13 cellular contexts compared by ENCODE assay signal in the genomic region with DNA sequence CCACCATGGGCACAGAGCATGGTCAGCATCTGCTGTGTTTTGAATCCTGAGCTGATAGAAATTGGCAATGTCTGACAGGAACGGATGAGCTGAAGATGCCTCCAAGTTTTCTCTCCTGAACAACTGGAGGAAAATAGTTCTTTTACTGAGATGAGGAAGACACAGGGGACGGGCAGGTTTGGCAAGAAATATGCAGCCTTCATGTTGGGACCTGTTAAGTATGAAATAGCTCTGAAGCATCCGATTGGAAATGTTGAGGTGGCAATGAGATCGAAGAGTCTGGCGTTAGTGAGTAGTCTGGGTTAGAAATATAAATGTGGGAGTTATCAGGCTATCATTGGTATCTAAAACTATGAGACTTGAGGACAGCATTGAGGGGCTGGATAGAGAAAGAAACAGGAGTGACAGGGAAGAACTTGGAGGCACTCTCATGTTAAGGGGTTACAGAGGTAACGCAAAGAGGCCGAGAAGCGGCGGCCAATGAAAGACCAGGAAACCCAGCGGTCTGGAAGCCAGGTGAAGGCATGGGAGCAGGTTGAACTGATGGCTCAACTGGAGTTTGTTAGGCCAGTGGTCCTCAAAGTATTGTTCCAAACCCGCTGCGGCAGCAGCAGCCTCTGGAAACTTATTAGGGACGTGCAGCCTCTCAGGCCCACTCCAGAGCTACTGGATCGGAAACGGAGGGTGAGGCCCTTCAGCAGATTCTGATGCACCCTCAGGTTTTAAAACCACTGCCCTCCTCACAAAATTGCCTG. TPM values are rescaled to one million over a fixed set of nuclear protein-coding genes. Genes with fewer than 3 reads are reported as not detected.
A peak's percentile ranks its signal among the peaks of the same experiment; 100 is the strongest.
DNase-seq lines count a peak whose midpoint lies in the region; ATAC-seq and TF ChIP-seq lines count a peak whose summit lies in the region.
"Had no signal": no experiment of that assay in that cellular context is flagged by ENCODE, and none has a peak within 500 bp of the region (broad histone marks: within the 10 kb centered on the region; RNA-seq: fewer than 3 reads in every experiment).

No MANE protein-coding gene starts in this region.

- no peaks in the 10 kb centered on the region for H3K27me3 ChIP-seq in SJCRH30
- no peaks in the 10 kb centered on the region for H3K27me3 ChIP-seq in foreskin keratinocyte
- peaks cover 6% of the 10 kb centered on the region for H3K27me3 ChIP-seq in neural progenitor cell
- no peaks in the 10 kb centered on the region for H3K27me3 ChIP-seq in tibial artery
- no peaks in the 10 kb centered on the region; the same call in 1 of the 2 replicates for H3K27me3 ChIP-seq in HAP-1 (ENCODE audit: low read depth)
- no peaks in the 10 kb centered on the region for H3K27me3 ChIP-seq in right lobe of liver
- H3K27me3 ChIP-seq: BLaER1 had no signal

- peaks cover 27% of the 10 kb centered on the region for H3K4me1 Mint-ChIP-seq in neural progenitor cell

- H4K20me1 ChIP-seq in neural progenitor cell (ENCODE audit: low read depth): no peaks in the 10 kb centered on the region
- H4K20me1 ChIP-seq: BLaER1 had no signal

- peaks cover 7% of the 10 kb centered on the region for H3K9me3 Mint-ChIP-seq in neural progenitor cell
- H3K9me3 Mint-ChIP-seq: activated T-helper 17 cell treated with anti-CD3 and anti-CD28 coated beads, Interleukin-2, amount 50 U/mL, for 72 hours had no signal

- 84% methylated on average over 12 of the region's 15 CpGs for WGBS in right lobe of liver (ENCODE audit: insufficient coverage, low coverage, low lambda C conversion rate, missing lambda C conversion rate)

- no peaks in the 10 kb centered on the region for H3K79me2 ChIP-seq in neural progenitor cell (ENCODE audit: low read depth)

- H3K27ac ChIP-seq in SJCRH30: peak overlapping the region; percentile 58
- peak overlapping the region; percentile 8 for H3K27ac ChIP-seq in foreskin keratinocyte
- H3K27ac ChIP-seq in neural progenitor cell: peak overlapping the region; percentile 66
- H3K27ac ChIP-seq in tibial artery: peak overlapping the region; percentile 86 to 89
- no peak overlapping the region for H3K27ac ChIP-seq in right lobe of liver
- H3K27ac ChIP-seq: BLaER1 had no signal

- peaks cover 22% of the 10 kb centered on the region for H3K27me3 Mint-ChIP-seq in neural progenitor cell (ENCODE audit: insufficient read depth, low read depth)

- no peak overlapping the region for H3K27ac Mint-ChIP-seq in neural progenitor cell
- H3K27ac Mint-ChIP-seq: activated CD4-positive, alpha-beta memory T cell treated with anti-CD3 and anti-CD28 coated beads for 36 hours; activated T-helper 17 cell treated with anti-CD3 and anti-CD28 coated beads, Interleukin-2, amount 50 U/mL, for 72 hours had no signal

- TF ChIP-seq CTCF in foreskin keratinocyte (conservative IDR thresholded peaks at IDR 0.05): no peak
- no peak for TF ChIP-seq CTCF in neural progenitor cell (IDR thresholded peaks at IDR 0.05)
- TF ChIP-seq CTCF in tibial artery (IDR thresholded peaks at IDR 0.05): no peak
- no peak for TF ChIP-seq CTCF in right lobe of liver (IDR thresholded peaks at IDR 0.05)

- peaks cover 16% of the 10 kb centered on the region for H3F3A ChIP-seq in neural progenitor cell (ENCODE audit: low read depth)

- no peak overlapping the region for H3K9ac ChIP-seq in neural progenitor cell
- H3K9ac ChIP-seq: BLaER1 had no signal

- ATAC-seq in foreskin keratinocyte (no peak), right lobe of liver (no peak)
- ATAC-seq: activated T-helper 17 cell treated with anti-CD3 and anti-CD28 coated beads, Interleukin-2, amount 50 U/mL, for 72 hours; GM12878 had no signal

- peak overlapping the region; percentile 60 for H3K4me3 ChIP-seq in SJCRH30
- H3K4me3 ChIP-seq in neural progenitor cell: peak overlapping the region; percentile 59
- peak overlapping the region; percentile 77 to 82 for H3K4me3 ChIP-seq in tibial artery
- H3K4me3 ChIP-seq in HAP-1: no peak overlapping the region
- H3K4me3 ChIP-seq in right lobe of liver: no peak overlapping the region
- H3K4me3 ChIP-seq: BLaER1, GM12878 had no signal

- H2AFZ ChIP-seq in neural progenitor cell (replicated peaks): peak overlapping the region; percentile 90

- H3K9me3 ChIP-seq in SJCRH30 (replicated peaks): no peaks in the 10 kb centered on the region; the same call in 1 of the 2 replicates
- no peaks in the 10 kb centered on the region for H3K9me3 ChIP-seq in neural progenitor cell (ENCODE audit: low read depth)
- H3K9me3 ChIP-seq in tibial artery: no peaks in the 10 kb centered on the region
- no peaks in the 10 kb centered on the region for H3K9me3 ChIP-seq in HAP-1
- no peaks in the 10 kb centered on the region for H3K9me3 ChIP-seq in right lobe of liver
- H3K9me3 ChIP-seq: BLaER1 had no signal

- TF ChIP-seq POLR2A in right lobe of liver (IDR thresholded peaks at IDR 0.05): no peak

- H3K4me1 ChIP-seq in SJCRH30 (peaks cover 10% of the 10 kb centered on the region), foreskin keratinocyte (peaks cover 30% of the 10 kb centered on the region), neural progenitor cell (peaks cover 22% of the 10 kb centered on the region), tibial artery (peaks cover 0 to 46% (median 32%) of the 10 kb centered on the region in 4 donors), HAP-1 (no peaks in the 10 kb centered on the region; the same call in 1 of the 2 replicates), right lobe of liver (peaks cover 0 to 12% (median 0%) of the 10 kb centered on the region in 4 donors)

- in situ Hi-C loops in HAP-1 (cut with MboI; ENCODE audit: low sequenced_read_pairs): no loop called here

- H3K36me3 Mint-ChIP-seq in neural progenitor cell: peaks cover 3% of the 10 kb centered on the region
- H3K36me3 Mint-ChIP-seq: activated CD4-positive, alpha-beta memory T cell treated with anti-CD3 and anti-CD28 coated beads for 36 hours had no signal

- DNase-seq in SJCRH30: no peak
- DNase-seq in foreskin keratinocyte: peak in 1 of 2 donors; percentile 60
- no peak for DNase-seq in neural progenitor cell (ENCODE audit: low spot score)
- no peak for DNase-seq in tibial artery
- no peak for DNase-seq in HAP-1 (ENCODE audit: low spot score in 2 of 2)
- no peak for DNase-seq in right lobe of liver
- DNase-seq in H4 (ENCODE audit: low spot score): no peak
- DNase-seq: activated CD4-positive, alpha-beta memory T cell treated with anti-CD3 and anti-CD28 coated beads for 36 hours; NCI-H2081; SIG-M5 had no signal

- peak overlapping the region; percentile 9 for H3K4me3 Mint-ChIP-seq in neural progenitor cell
- H3K4me3 Mint-ChIP-seq: activated CD4-positive, alpha-beta memory T cell treated with anti-CD3 and anti-CD28 coated beads for 36 hours; activated T-helper 17 cell treated with anti-CD3 and anti-CD28 coated beads, Interleukin-2, amount 50 U/mL, for 72 hours had no signal

- intact Hi-C loops in tibial artery (cut with DNase I; ENCODE audit: low total_unique reads): loop anchor here (2.0 to 10.0 kb wide), 3 partner anchors 68 to 562 kb away; no protein-coding TSS in a partner anchor
- intact Hi-C loops in right lobe of liver (cut with DNase I): no loop called here

- peak overlapping the region; percentile 94 for H3K4me2 ChIP-seq in neural progenitor cell
- H3K4me2 ChIP-seq: BLaER1 had no signal

- no peaks in the 10 kb centered on the region for H3K36me3 ChIP-seq in SJCRH30
- no peaks in the 10 kb centered on the region for H3K36me3 ChIP-seq in neural progenitor cell
- H3K36me3 ChIP-seq in tibial artery: no peaks in the 10 kb centered on the region
- no peaks in the 10 kb centered on the region for H3K36me3 ChIP-seq in HAP-1 (replicated peaks)
- no peaks in the 10 kb centered on the region for H3K36me3 ChIP-seq in right lobe of liver
- H3K36me3 ChIP-seq: BLaER1 had no signal

RNA-seq across cellular contexts. Expression of gene MAMDC2, which starts 1.0 kb away (rescaled TPM):
- total RNA-seq in SJCRH30 (2014; rRNA removed; shearing (Covaris generic)): 7.2 and 9.0 TPM in 2 replicates
- 9.4 and 22.7 TPM in 2 replicates for total RNA-seq in foreskin keratinocyte
- polyA plus RNA-seq in foreskin keratinocyte: 3.7 and 7.0 TPM in 2 replicates
- 20.9 and 28.7 TPM in 2 replicates for total RNA-seq in neural progenitor cell (ENCODE audit: low replicate concordance)
- 1 to 10 TPM in 2 of 6 experiments, under 1 TPM in 3, not detected in 1; 0.22 to 1.6 (median 0.37) TPM for total RNA-seq in right lobe of liver
- not detected in 2 replicates for total RNA-seq in H4 (2014; rRNA removed; shearing (Covaris generic))
- total RNA-seq: activated CD4-positive, alpha-beta memory T cell treated with anti-CD3 and anti-CD28 coated beads for 36 hours; activated T-helper 17 cell treated with anti-CD3 and anti-CD28 coated beads, Interleukin-2, amount 50 U/mL, for 72 hours; GM12878 had no signal

Comparison
In these comparisons a context has a peak if more than half of its experiments do, and no peak if none do; other contexts are left out.
1. H3K27ac ChIP-seq: peak in SJCRH30 (single experiment), foreskin keratinocyte (single experiment), neural progenitor cell (single experiment) and tibial artery (2 of 2); none in right lobe of liver (0 of 3).
2. H3K4me3 ChIP-seq: peak in SJCRH30 (single experiment), neural progenitor cell (single experiment) and tibial artery (2 of 2); none in HAP-1 (single experiment) and right lobe of liver (0 of 3).